In the genomic region with DNA sequence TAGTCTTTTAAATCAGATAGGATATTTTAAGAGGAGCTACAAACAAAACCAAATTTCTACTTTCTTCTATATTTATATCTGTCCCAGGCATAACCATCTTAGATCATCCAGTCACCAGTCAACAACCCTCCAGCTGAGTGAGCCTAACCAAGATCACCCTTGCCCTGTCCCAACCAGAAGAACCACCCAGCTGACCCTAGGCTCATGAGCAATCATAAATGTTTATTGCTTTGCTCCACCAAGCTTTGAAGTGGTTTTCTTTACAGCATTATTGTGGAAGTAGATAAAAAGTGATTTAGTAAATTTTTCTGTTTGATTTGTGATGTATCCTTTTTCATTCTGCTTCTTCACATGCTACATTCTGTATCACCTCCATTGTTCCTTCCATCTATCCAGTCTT, we compare ENCODE assay signal across 19 cellular contexts.
A peak's percentile ranks its signal among the peaks of the same experiment; 100 is the strongest.
DNase-seq lines count a peak whose midpoint lies in the region; TF ChIP-seq lines count a peak whose summit lies in the region.
"Had no signal": no experiment of that assay in that cellular context is flagged by ENCODE, and none has a peak within 500 bp of the region (broad histone marks: within the 10 kb centered on the region; RNA-seq: fewer than 3 reads in every experiment).

No MANE protein-coding gene starts in this region.

- DNase-seq in HuH-7 (ENCODE audit: low spot score) (peak; percentile 45), RPMI7951 (ENCODE audit: low read depth) (peak; percentile 52), foreskin fibroblast (peak; percentile 16 to 34), foreskin melanocyte (no peak), SIG-M5 treated with dmso at 0.1 percent for 504 hours (lab: John Stamatoyannopoulos, UW; ENCODE audit: unreplicated experiment) (no peak)
- DNase-seq in activated naive CD4-positive, alpha-beta T cell treated with anti-CD3 and anti-CD28 coated beads for 36 hours, result no peak
- DNase-seq: ACHN; BE2C; C1 segment of cervical spinal cord; CD4-positive, CD25-positive, alpha-beta regulatory T cell; CD8-positive, alpha-beta memory T cell; COR-L47; DMS 273 treated with DMSO at 0.1 percent for 48 hours; DMS53; DND-41; GDM1; H9; KBM-7 had no signal

- H3K27ac Mint-ChIP-seq in activated naive CD4-positive, alpha-beta T cell treated with anti-CD3 and anti-CD28 coated beads for 36 hours, result no peak overlapping the region
- H3K27ac Mint-ChIP-seq: CD8-positive, alpha-beta memory T cell; H9; IgD-negative memory B cell had no signal

- CTCF ChIA-PET in activated naive CD4-positive, alpha-beta T cell treated with anti-CD3 and anti-CD28 coated beads for 36 hours (lab: Charles Lee), result interaction anchor here (0.5 kb wide), 1 partner anchor 61 kb away, joined by 4 read pairs; no protein-coding TSS in a partner anchor

- no peak overlapping the region for H3K4me3 ChIP-seq in foreskin fibroblast (ENCODE audit: low read depth in 1 of 2, low read length in 2 of 2)

- H3K27me3 Mint-ChIP-seq in activated naive CD4-positive, alpha-beta T cell treated with anti-CD3 and anti-CD28 coated beads for 36 hours (ENCODE audit: low read depth), result no peaks in the 10 kb centered on the region
- H3K27me3 Mint-ChIP-seq: CD8-positive, alpha-beta memory T cell had no signal

- no peaks in the 10 kb centered on the region for H3K4me1 Mint-ChIP-seq in activated naive CD4-positive, alpha-beta T cell treated with anti-CD3 and anti-CD28 coated beads for 36 hours (ENCODE audit: low read depth)
- H3K4me1 Mint-ChIP-seq: CD4-positive, CD25-positive, alpha-beta regulatory T cell; CD8-positive, alpha-beta memory T cell; H9; IgD-negative memory B cell had no signal

- no peaks in the 10 kb centered on the region for H3K36me3 Mint-ChIP-seq in activated naive CD4-positive, alpha-beta T cell treated with anti-CD3 and anti-CD28 coated beads for 36 hours (ENCODE audit: low read depth)
- H3K36me3 Mint-ChIP-seq: CD4-positive, CD25-positive, alpha-beta regulatory T cell; CD8-positive, alpha-beta memory T cell; IgD-negative memory B cell had no signal

- intact Hi-C loops in activated naive CD4-positive, alpha-beta T cell treated with anti-CD3 and anti-CD28 coated beads for 36 hours (cut with micrococcal nuclease), result no loop called here

- no peaks in the 10 kb centered on the region for H3K9me3 Mint-ChIP-seq in activated naive CD4-positive, alpha-beta T cell treated with anti-CD3 and anti-CD28 coated beads for 36 hours
- H3K9me3 Mint-ChIP-seq: H9 had no signal

- no peak for TF ChIP-seq CTCF in foreskin fibroblast (IDR thresholded peaks at IDR 0.05; ENCODE audit: low read depth, low read length)

- no peak overlapping the region for H3K4me3 Mint-ChIP-seq in activated naive CD4-positive, alpha-beta T cell treated with anti-CD3 and anti-CD28 coated beads for 36 hours
- H3K4me3 Mint-ChIP-seq: CD4-positive, CD25-positive, alpha-beta regulatory T cell; CD8-positive, alpha-beta memory T cell; H9; IgD-negative memory B cell had no signal

Comparison
In these comparisons a context has a peak if more than half of its experiments do, and no peak if none do; other contexts are left out.
1. DNase-seq: peak in HuH-7 (single experiment), RPMI7951 (single experiment) and foreskin fibroblast (2 of 2); none in foreskin melanocyte (single experiment), activated naive CD4-positive, alpha-beta T cell treated with anti-CD3 and anti-CD28 coated beads for 36 hours (single experiment) and SIG-M5 treated with dmso at 0.1 percent for 504 hours (single experiment).